9 cellular contexts compared by ENCODE assay signal in the genomic region with DNA sequence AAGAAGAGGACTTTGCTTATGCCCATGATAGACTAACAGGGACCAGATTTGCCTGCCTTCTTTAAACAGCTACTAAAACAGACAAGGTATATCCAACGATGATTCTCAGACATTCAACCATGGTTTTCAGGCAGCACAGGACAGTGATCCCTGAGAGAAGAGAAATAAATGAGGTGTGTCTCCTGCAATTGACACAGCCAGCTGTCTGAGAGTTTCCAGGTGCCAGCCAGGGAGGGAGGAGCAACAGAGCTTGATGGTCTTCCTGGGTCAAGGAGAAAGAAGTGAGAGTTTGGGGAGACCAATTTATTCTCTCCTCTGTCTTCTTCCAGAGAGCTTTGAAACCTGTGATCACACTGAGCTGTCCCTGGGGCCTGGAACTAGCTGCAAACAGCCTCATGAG.
"Had no signal": no experiment of that assay in that cellular context is flagged by ENCODE, and none has a peak within 500 bp of the region (broad histone marks: within the 10 kb centered on the region; RNA-seq: fewer than 3 reads in every experiment).

No MANE protein-coding gene starts in this region.

- DNase-seq: activated CD4-positive, alpha-beta T cell treated with anti-CD3 and anti-CD28 coated beads, Interleukin-2, amount 50 U/mL, for 4 hours; activated naive CD4-positive, alpha-beta T cell treated with anti-CD3 and anti-CD28 coated beads, Interleukin-2, amount 50 U/mL, for 16 hours; activated T-cell treated with anti-CD3 and anti-CD28 coated beads, Interleukin-2, amount 50 U/mL, for 1 hour; adrenal gland; kidney; lower lobe of right lung; midbrain; thyroid gland; uterus had no signal

- ATAC-seq: lower lobe of right lung had no signal
